ENCODE assay signal across 1 cellular context in the genomic region with DNA sequence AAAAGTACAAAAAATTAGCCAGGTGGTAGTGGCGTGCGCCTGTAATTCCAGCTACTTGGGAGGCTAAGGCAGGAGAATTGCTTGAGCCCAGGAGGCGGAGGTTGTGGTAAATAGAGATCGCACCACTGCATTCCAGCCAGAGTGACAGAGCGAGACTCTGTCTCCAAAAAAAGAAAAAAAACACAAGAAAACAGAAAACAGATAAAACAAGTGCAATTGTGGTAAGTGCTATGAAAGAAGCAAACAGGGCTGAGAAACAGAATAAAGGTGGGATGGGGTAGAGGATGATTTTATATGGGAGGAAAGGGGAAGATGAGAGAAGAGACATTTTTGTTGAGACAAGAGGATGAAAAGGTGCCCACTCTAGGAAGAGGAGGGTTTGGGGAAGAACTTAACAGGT.
TF ChIP-seq lines count a peak whose summit lies in the region.

No MANE protein-coding gene starts in this region.

TF ChIP-seq in H1, 55 proteins besides CTCF, POLR2A, EP300 and RAD21 (continued from another document):
- TF ChIP-seq, protein P1, sequence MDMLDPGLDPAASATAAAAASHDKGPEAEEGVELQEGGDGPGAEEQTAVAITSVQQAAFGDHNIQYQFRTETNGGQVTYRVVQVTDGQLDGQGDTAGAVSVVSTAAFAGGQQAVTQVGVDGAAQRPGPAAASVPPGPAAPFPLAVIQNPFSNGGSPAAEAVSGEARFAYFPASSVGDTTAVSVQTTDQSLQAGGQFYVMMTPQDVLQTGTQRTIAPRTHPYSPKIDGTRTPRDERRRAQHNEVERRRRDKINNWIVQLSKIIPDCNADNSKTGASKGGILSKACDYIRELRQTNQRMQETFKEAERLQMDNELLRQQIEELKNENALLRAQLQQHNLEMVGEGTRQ (IDR thresholded peaks at IDR 0.05; ENCODE audit: low read length) = no peak
- TF ChIP-seq RXRA (IDR thresholded peaks at IDR 0.05; ENCODE audit: insufficient read depth, low read depth, low read length) = no peak
- no peak for TF ChIP-seq SP1 (IDR thresholded peaks at IDR 0.05; ENCODE audit: low read depth, low read length)
- no peak for TF ChIP-seq KDM1A (IDR thresholded peaks at IDR 0.05; ENCODE audit: borderline replicate concordance, low read length)
- 0 out of 2 replicates have a peak, but pooled peaks have one; percentile 15 for TF ChIP-seq TEAD4 (IDR thresholded peaks at IDR 0.05; ENCODE audit: low read depth, low read length)
- no peak for TF ChIP-seq MAFK (IDR thresholded peaks at IDR 0.05; ENCODE audit: low read depth, low read length)
TF ChIP-seq in H1: peak in this region for 1.
